9 cellular contexts compared by ENCODE assay signal in the genomic region with DNA sequence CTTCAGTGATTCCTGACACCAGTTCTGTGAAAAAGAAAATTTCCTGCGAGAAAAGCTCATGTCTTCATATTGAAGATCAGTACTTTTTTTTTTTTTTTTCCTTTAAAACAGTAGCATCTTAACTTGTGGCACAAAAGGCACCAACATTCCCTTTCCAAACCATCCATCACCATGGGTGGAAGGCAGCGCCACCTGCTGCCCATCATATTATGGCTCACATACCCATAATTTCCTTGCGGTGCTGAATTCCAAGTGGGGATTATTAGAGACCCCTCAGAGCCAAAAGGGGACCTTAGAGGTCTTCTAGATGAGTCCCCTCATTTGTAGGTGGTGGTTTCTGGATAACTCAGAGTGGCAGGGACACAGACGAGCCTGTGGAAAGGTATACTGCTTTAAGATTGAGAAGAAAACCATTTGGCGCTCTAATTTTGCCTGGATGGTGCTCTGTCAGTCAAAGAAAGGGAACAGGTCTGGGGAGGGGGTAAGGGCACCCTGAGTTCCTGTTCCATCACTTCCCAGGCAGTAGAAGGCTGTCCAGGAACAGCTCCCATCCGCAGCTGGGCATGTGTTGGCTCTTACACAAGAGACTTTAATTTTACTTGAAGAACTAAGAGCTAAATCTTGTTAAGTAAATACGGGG. TPM values are rescaled to one million over a fixed set of nuclear protein-coding genes. Genes with fewer than 3 reads are reported as not detected.
DNase-seq lines count a peak whose midpoint lies in the region; ATAC-seq and TF ChIP-seq lines count a peak whose summit lies in the region.
"Had no signal": no experiment of that assay in that cellular context is flagged by ENCODE, and none has a peak within 500 bp of the region (broad histone marks: within the 10 kb centered on the region; RNA-seq: fewer than 3 reads in every experiment).

No MANE protein-coding gene starts in this region.

- ATAC-seq in RWPE2 (ENCODE audit: low read depth): no peak
- ATAC-seq in body of pancreas: no peak
- ATAC-seq in left lung: peak; percentile 62
- ATAC-seq in HG03280 (IDR thresholded peaks at IDR 0.05; ENCODE audit: unreplicated experiment): no peak
- ATAC-seq in HG02973 (IDR thresholded peaks at IDR 0.05; ENCODE audit: unreplicated experiment): no peak
- ATAC-seq: left colon had no signal

- TF ChIP-seq POLR2A in body of pancreas (IDR thresholded peaks at IDR 0.05): no peak

- H3K9me3 ChIP-seq in RWPE2 (ENCODE audit: severe bottlenecking) (no peaks in the 10 kb centered on the region), body of pancreas (no peaks in the 10 kb centered on the region), left lung (no peaks in the 10 kb centered on the region)

- H3K4me1 ChIP-seq in RWPE2 (ENCODE audit: insufficient read depth, poor library complexity, severe bottlenecking): no peaks in the 10 kb centered on the region
- no peaks in the 10 kb centered on the region for H3K4me1 ChIP-seq in body of pancreas
- H3K4me1 ChIP-seq in left lung: peaks cover 6 to 65% of the 10 kb centered on the region in 2 donors

- intact Hi-C loops in body of pancreas (cut with DNase I) (no loop called here), left lung (cut with DNase I) (no loop called here)

- H3K27ac ChIP-seq in C4-2B (no peak overlapping the region), RWPE2 (ENCODE audit: poor library complexity, severe bottlenecking) (no peak overlapping the region), body of pancreas (no peak overlapping the region), left lung (no peak overlapping the region)

- DNase-seq in H4 (ENCODE audit: low spot score) (peak; percentile 58), RWPE2 (ENCODE audit: low spot score) (no peak), body of pancreas (peak; percentile 55 to 75 (median 65)), left lung (no peak)
- peak in 2 of 3 experiments; percentile 25 to 33 for DNase-seq in stimulated activated CD4-positive, alpha-beta T cell treated with anti-CD3 and anti-CD28 coated beads, TNF-alpha, amount 100 ng/mL, for 24 hours (ENCODE audit: low read depth in 3 of 3)

- H3K36me3 ChIP-seq in RWPE2 (ENCODE audit: low read depth) (peaks cover 17% of the 10 kb centered on the region), body of pancreas (replicated peaks in 1 of 2; ENCODE audit: insufficient read depth in 1 of 2, low read depth in 2 of 2) (peaks cover 0 to 9% of the 10 kb centered on the region in 2 donors), left lung (peaks cover 0 to 56% of the 10 kb centered on the region in 2 donors)

- no peaks in the 10 kb centered on the region for H3K27me3 ChIP-seq in RWPE2 (ENCODE audit: insufficient read depth, poor library complexity, severe bottlenecking)
- no peaks in the 10 kb centered on the region for H3K27me3 ChIP-seq in body of pancreas
- H3K27me3 ChIP-seq in left lung: no peaks in the 10 kb centered on the region

- TF ChIP-seq CTCF in C4-2B (conservative IDR thresholded peaks at IDR 0.05): peak; percentile 97
- peak; percentile 97 for TF ChIP-seq CTCF in RWPE2 (IDR thresholded peaks at IDR 0.05; ENCODE audit: poor library complexity, severe bottlenecking)
- TF ChIP-seq CTCF in body of pancreas (IDR thresholded peaks at IDR 0.05): peak; percentile 60 to 88 (median 68)
- TF ChIP-seq CTCF in left lung (IDR thresholded peaks at IDR 0.05): peak; percentile 58 to 85

- WGBS in body of pancreas, 2 donors: 46 to 49% methylated on average over 7 of the region's 7 CpGs

- H3K4me3 ChIP-seq in RWPE2 (ENCODE audit: severe bottlenecking) (no peak overlapping the region), body of pancreas (no peak overlapping the region), left lung (no peak overlapping the region)

RNA-seq across cellular contexts. Expression of gene SOST, which starts 7.9 kb away (rescaled TPM):
- 4.2 and 6.1 TPM in 2 replicates for total RNA-seq in H4 (2014; rRNA removed; shearing (Covaris generic))
- total RNA-seq in body of pancreas: not detected
- total RNA-seq in left lung: under 1 TPM in 1 of 2 donors, not detected in 1; 0.12 TPM
- total RNA-seq: left colon had no signal

RNA-seq across cellular contexts. Expression of gene DUSP3, which starts 12.2 kb away (rescaled TPM):
- total RNA-seq in H4 (2014; rRNA removed; shearing (Covaris generic)): 34.3 and 37.3 TPM in 2 replicates
- total RNA-seq in body of pancreas (10 to 100 TPM; 32.2 to 54.1 TPM), left lung (100 to 1,000 TPM in 1 of 2 donors, 10 to 100 TPM in 1; 95.8 to 105 TPM)

RNA-seq across cellular contexts. Expression of gene CFAP97D1, which starts 13.7 kb away (rescaled TPM):
- total RNA-seq in H4 (2014; rRNA removed; shearing (Covaris generic)): not detected in 2 replicates
- total RNA-seq in body of pancreas (not detected), left lung (not detected)
- total RNA-seq: left colon had no signal

Comparison
In these comparisons a context has a peak if more than half of its experiments do, and no peak if none do; other contexts are left out.
1. DNase-seq: peak in H4 (single experiment), body of pancreas (4 of 4) and stimulated activated CD4-positive, alpha-beta T cell treated with anti-CD3 and anti-CD28 coated beads, TNF-alpha, amount 100 ng/mL, for 24 hours (2 of 3); none in RWPE2 (single experiment) and left lung (0 of 2).
2. Peak in every context shown above with its lines, with median percentiles within 50 percentile points of each other: CTCF ChIP-seq.